In the genomic region with DNA sequence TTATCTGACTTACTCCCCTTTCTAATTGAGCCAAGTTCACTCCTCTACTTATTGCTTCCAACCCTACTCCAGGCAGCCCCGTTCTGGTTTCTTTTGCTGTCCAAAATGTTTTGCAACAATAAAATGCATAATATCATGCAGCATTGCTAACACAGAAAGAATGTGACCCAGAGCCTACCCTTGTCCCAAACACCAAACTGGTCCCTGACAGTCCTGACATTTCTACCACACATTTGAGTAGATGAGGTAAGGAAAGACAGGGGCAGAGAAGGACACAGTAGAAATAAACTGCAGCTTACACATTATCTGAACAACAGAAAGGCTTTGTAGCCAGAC, we compare ENCODE assay signal across 1 cellular context.
A peak's percentile ranks its signal among the peaks of the same experiment; 100 is the strongest.
TF ChIP-seq lines count a peak whose summit lies in the region.

No MANE protein-coding gene starts in this region.

TF ChIP-seq in SK-N-SH treated with all-trans-retinoic acid at 6 μM for 48 hours, 23 proteins besides CTCF, POLR2A, EP300 and RAD21 (continued from another document):
- TF ChIP-seq PATZ1 (CRISPR knock-in tag; IDR thresholded peaks at IDR 0.05; ENCODE audit: borderline replicate concordance) (no peak), SNAI2 (CRISPR knock-in tag; IDR thresholded peaks at IDR 0.05) (peak; percentile 38; the same call in 1 of the 2 replicates), BACH2 (CRISPR knock-in tag; IDR thresholded peaks at IDR 0.05; ENCODE audit: borderline replicate concordance) (no peak), ESRRG (CRISPR knock-in tag; IDR thresholded peaks at IDR 0.05) (no peak), ZNF70 (CRISPR knock-in tag; IDR thresholded peaks at IDR 0.05) (peak; percentile 34; the same call in 1 of the 2 replicates), TCF4 (CRISPR knock-in tag; IDR thresholded peaks at IDR 0.05; ENCODE audit: borderline replicate concordance) (no peak), CSRNP3 (CRISPR knock-in tag; IDR thresholded peaks at IDR 0.05) (no peak), ZFP30 (CRISPR knock-in tag; IDR thresholded peaks at IDR 0.05) (no peak), PPARA (CRISPR knock-in tag; IDR thresholded peaks at IDR 0.05; ENCODE audit: borderline replicate concordance) (no peak), OSR1 (CRISPR knock-in tag; IDR thresholded peaks at IDR 0.05) (no peak), RARB (CRISPR knock-in tag; IDR thresholded peaks at IDR 0.05) (no peak), TOX (CRISPR knock-in tag; IDR thresholded peaks at IDR 0.05; ENCODE audit: borderline replicate concordance) (no peak), CSDC2 (CRISPR knock-in tag; IDR thresholded peaks at IDR 0.05) (0 out of 2 replicates have a peak, but pooled peaks have one; percentile 18), ISL1 (CRISPR knock-in tag; IDR thresholded peaks at IDR 0.05) (peak; percentile 5; the same call in 1 of the 2 replicates), ZC3H10 (CRISPR knock-in tag; IDR thresholded peaks at IDR 0.05) (no peak), TSHZ2 (CRISPR knock-in tag; IDR thresholded peaks at IDR 0.05) (no peak), ZFP3 (CRISPR knock-in tag; IDR thresholded peaks at IDR 0.05) (0 out of 2 replicates have a peak, but pooled peaks have one; percentile 26), ARNTL (CRISPR knock-in tag; IDR thresholded peaks at IDR 0.05; ENCODE audit: borderline replicate concordance, low read depth) (no peak), ZNF565 (CRISPR knock-in tag; conservative IDR thresholded peaks at IDR 0.05; ENCODE audit: low read depth) (no peak)
- TF ChIP-seq, protein P1, sequence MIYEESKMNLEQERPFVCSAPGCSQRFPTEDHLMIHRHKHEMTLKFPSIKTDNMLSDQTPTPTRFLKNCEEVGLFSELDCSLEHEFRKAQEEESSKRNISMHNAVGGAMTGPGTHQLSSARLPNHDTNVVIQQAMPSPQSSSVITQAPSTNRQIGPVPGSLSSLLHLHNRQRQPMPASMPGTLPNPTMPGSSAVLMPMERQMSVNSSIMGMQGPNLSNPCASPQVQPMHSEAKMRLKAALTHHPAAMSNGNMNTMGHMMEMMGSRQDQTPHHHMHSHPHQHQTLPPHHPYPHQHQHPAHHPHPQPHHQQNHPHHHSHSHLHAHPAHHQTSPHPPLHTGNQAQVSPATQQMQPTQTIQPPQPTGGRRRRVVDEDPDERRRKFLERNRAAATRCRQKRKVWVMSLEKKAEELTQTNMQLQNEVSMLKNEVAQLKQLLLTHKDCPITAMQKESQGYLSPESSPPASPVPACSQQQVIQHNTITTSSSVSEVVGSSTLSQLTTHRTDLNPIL (CRISPR knock-in tag; IDR thresholded peaks at IDR 0.05; ENCODE audit: low read depth) = no peak
- TF ChIP-seq, protein P2, sequence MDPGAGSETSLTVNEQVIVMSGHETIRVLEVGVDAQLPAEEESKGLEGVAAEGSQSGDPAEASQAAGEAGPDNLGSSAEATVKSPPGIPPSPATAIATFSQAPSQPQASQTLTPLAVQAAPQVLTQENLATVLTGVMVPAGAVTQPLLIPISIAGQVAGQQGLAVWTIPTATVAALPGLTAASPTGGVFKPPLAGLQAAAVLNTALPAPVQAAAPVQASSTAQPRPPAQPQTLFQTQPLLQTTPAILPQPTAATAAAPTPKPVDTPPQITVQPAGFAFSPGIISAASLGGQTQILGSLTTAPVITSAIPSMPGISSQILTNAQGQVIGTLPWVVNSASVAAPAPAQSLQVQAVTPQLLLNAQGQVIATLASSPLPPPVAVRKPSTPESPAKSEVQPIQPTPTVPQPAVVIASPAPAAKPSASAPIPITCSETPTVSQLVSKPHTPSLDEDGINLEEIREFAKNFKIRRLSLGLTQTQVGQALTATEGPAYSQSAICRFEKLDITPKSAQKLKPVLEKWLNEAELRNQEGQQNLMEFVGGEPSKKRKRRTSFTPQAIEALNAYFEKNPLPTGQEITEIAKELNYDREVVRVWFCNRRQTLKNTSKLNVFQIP (CRISPR knock-in tag; IDR thresholded peaks at IDR 0.05; ENCODE audit: borderline replicate concordance, low read depth) = no peak
